Comparison of ENCODE assay signal across 8 cellular contexts in the genomic region with DNA sequence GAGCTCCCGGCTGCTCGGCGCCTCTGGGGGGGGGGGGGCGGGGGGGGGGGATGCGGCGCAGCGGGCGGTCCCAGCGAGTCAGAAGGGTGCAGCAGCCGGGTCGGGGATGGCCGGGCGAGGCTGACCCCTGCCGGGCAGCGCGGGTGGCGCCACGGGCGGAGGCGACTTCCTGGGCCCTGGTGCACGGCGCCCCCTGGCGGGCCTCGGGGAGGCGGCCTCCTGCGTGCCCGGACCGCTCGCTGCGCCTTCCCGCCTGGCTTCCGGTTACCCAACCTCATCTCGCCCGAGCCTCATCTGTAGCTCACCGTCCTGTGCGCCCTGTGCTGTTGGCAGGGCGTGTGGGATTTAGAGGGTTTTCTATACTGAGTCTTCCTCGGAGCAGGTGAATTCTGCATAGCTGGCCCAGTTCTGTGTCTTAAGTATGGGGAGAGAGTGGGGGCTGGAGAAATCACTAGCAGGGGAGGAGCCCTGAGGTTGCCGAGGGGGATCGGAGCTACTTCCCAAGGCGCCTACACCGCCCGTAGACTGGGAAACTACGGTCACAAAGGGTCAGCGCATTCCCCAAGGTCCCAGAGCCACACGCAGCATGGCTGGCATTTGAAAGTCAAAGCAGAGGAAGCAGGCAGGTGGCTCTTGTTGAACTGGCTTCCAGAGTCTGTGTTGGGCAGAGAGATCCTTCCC. TPM values are rescaled to one million over a fixed set of nuclear protein-coding genes. Genes with fewer than 3 reads are reported as not detected.
DNase-seq lines count a peak whose midpoint lies in the region; ATAC-seq and TF ChIP-seq lines count a peak whose summit lies in the region.

No MANE protein-coding gene starts in this region.

- peaks cover 8% of the 10 kb centered on the region for H3K4me1 Mint-ChIP-seq in osteocyte (ENCODE audit: unreplicated experiment)

- H3K27me3 ChIP-seq in thoracic aorta (replicated peaks; ENCODE audit: insufficient read depth), result no peaks in the 10 kb centered on the region

- peak overlapping the region; percentile 78 to 82 for H3K27ac ChIP-seq in thoracic aorta

- H3K36me3 ChIP-seq in ES-I3 (ENCODE audit: insufficient read depth, low read length), result no peaks in the 10 kb centered on the region
- H3K36me3 ChIP-seq in thoracic aorta, result no peaks in the 10 kb centered on the region

- peak overlapping the region; percentile 87 for H3K4me3 ChIP-seq in thoracic aorta

- DNase-seq in GOT3 (lab: John Stamatoyannopoulos, UW) (peak; percentile 80), LHCN-M2 (ENCODE audit: low read depth) (peak; percentile 86), Right ventricle myocardium inferior (ENCODE audit: missing footprints) (peak; percentile 96), osteocyte (ENCODE audit: extremely low spot score, unreplicated experiment) (peak; percentile 96), thoracic aorta (ENCODE audit: low spot score) (peak; percentile 71)
- DNase-seq in activated naive CD4-positive, alpha-beta T cell treated with anti-CD3 and anti-CD28 coated beads, Interleukin-2, amount 50 U/mL, for 72 hours (ENCODE audit: low spot score in 2 of 2), result peak; percentile 85 to 93

- peaks cover 46% of the 10 kb centered on the region for H3K27me3 Mint-ChIP-seq in osteocyte (ENCODE audit: unreplicated experiment)

- H3K4me3 Mint-ChIP-seq in osteocyte (ENCODE audit: unreplicated experiment), result peak overlapping the region; percentile 70

- intact Hi-C loops in Right ventricle myocardium inferior (cut with DNase I), result loop anchor here (1.0 to 5.0 kb wide), 5 partner anchors 105 to 861 kb away; no protein-coding TSS in a partner anchor

- TF ChIP-seq CTCF in osteocyte (IDR thresholded peaks at IDR 0.05) (peak; percentile 99), thoracic aorta (IDR thresholded peaks at IDR 0.05) (peak; percentile 98)

- H3K9ac ChIP-seq in ES-I3 (ENCODE audit: low read depth, low read length), result peak overlapping the region; percentile 36; the same call in 1 of the 2 replicates

- H3K27ac Mint-ChIP-seq in activated naive CD4-positive, alpha-beta T cell treated with anti-CD3 and anti-CD28 coated beads, Interleukin-2, amount 50 U/mL, for 72 hours, result no peak overlapping the region
- H3K27ac Mint-ChIP-seq in osteocyte (ENCODE audit: unreplicated experiment), result no peak overlapping the region

- no peaks in the 10 kb centered on the region for H3K36me3 Mint-ChIP-seq in activated naive CD4-positive, alpha-beta T cell treated with anti-CD3 and anti-CD28 coated beads, Interleukin-2, amount 50 U/mL, for 72 hours
- no peaks in the 10 kb centered on the region for H3K36me3 Mint-ChIP-seq in osteocyte (ENCODE audit: unreplicated experiment)

- no peaks in the 10 kb centered on the region for H3K9me3 Mint-ChIP-seq in activated naive CD4-positive, alpha-beta T cell treated with anti-CD3 and anti-CD28 coated beads, Interleukin-2, amount 50 U/mL, for 72 hours
- H3K9me3 Mint-ChIP-seq in osteocyte (ENCODE audit: unreplicated experiment), result no peaks in the 10 kb centered on the region

- ATAC-seq in SK-N-SH treated with all-trans-retinoic acid at 6 μM for 48 hours, result peak; percentile 88
- ATAC-seq in activated naive CD4-positive, alpha-beta T cell treated with anti-CD3 and anti-CD28 coated beads, Interleukin-2, amount 50 U/mL, for 72 hours, result peak; percentile 96 to 97
- peak; percentile 95 for ATAC-seq in Right ventricle myocardium inferior
- ATAC-seq in thoracic aorta (ENCODE audit: insufficient number of reproducible peaks, low FRiP score, low read depth), result peak; percentile 78

- H3K9me3 ChIP-seq in ES-I3 (ENCODE audit: control insufficient read depth, insufficient read depth, low read length) (no peaks in the 10 kb centered on the region), thoracic aorta (no peaks in the 10 kb centered on the region)

- peaks cover 5% of the 10 kb centered on the region; the same call in 1 of the 2 replicates for H3K4me1 ChIP-seq in ES-I3 (ENCODE audit: insufficient read depth, low read length)
- H3K4me1 ChIP-seq in thoracic aorta (ENCODE audit: control insufficient read depth in 1 of 2, low read depth in 2 of 2), result peaks cover 3 to 5% of the 10 kb centered on the region in 2 donors

TF ChIP-seq in SK-N-SH treated with all-trans-retinoic acid at 6 μM for 48 hours, 23 proteins besides CTCF, POLR2A, EP300 and RAD21:
- 0 out of 2 replicates have a peak, but pooled peaks have one; percentile 14 for TF ChIP-seq ZFP3 (CRISPR knock-in tag; IDR thresholded peaks at IDR 0.05)
- no peak for TF ChIP-seq ZFP30 (CRISPR knock-in tag; IDR thresholded peaks at IDR 0.05)

RNA-seq across cellular contexts. Expression of a gene that starts 28.3 kb away (rescaled TPM):
- total RNA-seq in LHCN-M2 (2014; rRNA removed) (not detected in 2 replicates), Right ventricle myocardium inferior (2.5 TPM), osteocyte (not detected in 2 replicates), thoracic aorta (10 to 100 TPM; 10.0 to 14.9 TPM)
- not detected for polyA plus RNA-seq in LHCN-M2 (2012)
- total RNA-seq in activated naive CD4-positive, alpha-beta T cell treated with anti-CD3 and anti-CD28 coated beads, Interleukin-2, amount 50 U/mL, for 72 hours, result under 1 TPM; 0.09 to 0.25 TPM

RNA-seq across cellular contexts. Expression of a gene that starts 51.5 kb away (rescaled TPM):
- total RNA-seq in LHCN-M2 (2014; rRNA removed) (255 and 312 TPM in 2 replicates), Right ventricle myocardium inferior (3.5 TPM), osteocyte (0.64 and 1.1 TPM in 2 replicates), thoracic aorta (10 to 100 TPM; 15.4 to 24.8 TPM)
- 102 TPM for polyA plus RNA-seq in LHCN-M2 (2012)
- total RNA-seq in activated naive CD4-positive, alpha-beta T cell treated with anti-CD3 and anti-CD28 coated beads, Interleukin-2, amount 50 U/mL, for 72 hours, result not detected

Comparison
In these comparisons a context has a peak if more than half of its experiments do, and no peak if none do; other contexts are left out.
1. Peak in every context shown above with its lines: DNase-seq, ATAC-seq, H3K4me3 ChIP-seq and H3K27ac ChIP-seq.